Comparison of ENCODE assay signal across 9 cellular contexts in genomic region chrX:11724122-11725017, GRCh38. TPM values are rescaled to one million over a fixed set of nuclear protein-coding genes. Genes with fewer than 3 reads are reported as not detected.
A peak's percentile ranks its signal among the peaks of the same experiment; 100 is the strongest.
DNase-seq lines count a peak whose midpoint lies in the region; ATAC-seq, FAIRE-seq and TF ChIP-seq lines count a peak whose summit lies in the region.
"Had no signal": no experiment of that assay in that cellular context is flagged by ENCODE, and none has a peak within 500 bp of the region (broad histone marks: within the 10 kb centered on the region; RNA-seq: fewer than 3 reads in every experiment).

No MANE protein-coding gene starts in this region.

- H3K27me3 ChIP-seq in GM12878 (replicated peaks in 1 of 2; ENCODE audit: control insufficient read depth in 2 of 2, insufficient read depth in 2 of 2, low read length in 1 of 2), result no peaks in the 10 kb centered on the region
- no peaks in the 10 kb centered on the region for H3K27me3 ChIP-seq in uterus

- DNase-seq in AG09319 (ENCODE audit: extremely low read depth, low read depth) (no peak), GM10248 (ENCODE audit: extremely low spot score) (peak; percentile 23), LNCaP clone FGC (ENCODE audit: low read depth) (no peak), GM12878 (ENCODE audit: low read depth, low spot score) (no peak), kidney tubule cell (ENCODE audit: low spot score) (peak; percentile 57), uterus (peak in 1 of 2 donors; percentile 33), cerebellum (ENCODE audit: low spot score) (no peak), GOT3 (lab: John Stamatoyannopoulos, UW) (no peak)
- DNase-seq: left cardiac atrium had no signal

- no peak for FAIRE-seq in GM12878 (lab: Jason Lieb, UNC)

- H3K4me1 ChIP-seq in GM12878 (ENCODE audit: control insufficient read depth, insufficient read depth, low read length) (no peaks in the 10 kb centered on the region), uterus (no peaks in the 10 kb centered on the region)

- in situ Hi-C loops in GM12878 (cut with MboI), result no loop called here

- intact Hi-C loops in GM12878 (cut with micrococcal nuclease; ENCODE audit: unreplicated experiment), result loop anchor here (1.0 kb wide), 3 partner anchors 46 to 191 kb away; no protein-coding TSS in a partner anchor
- intact Hi-C loops in uterus (cut with DNase I; ENCODE audit: low total_unique reads), result no loop called here

- H3K9ac ChIP-seq in GM12878 (ENCODE audit: control insufficient read depth, insufficient read depth, low read length), result no peak overlapping the region

- POLR2A ChIA-PET in GM10248 (lab: Yijun Ruan, JAX) (no interaction called here), GM12878 (lab: Charles Lee) (interaction anchor here (0.6 to 0.7 kb wide), 2 partner anchors 15 to 47 kb away, joined by 3 to 4 read pairs; no protein-coding TSS in a partner anchor)

- TF ChIP-seq EP300 in GM12878 (IDR thresholded peaks at IDR 0.05; ENCODE audit: borderline replicate concordance in 1 of 2, control insufficient read depth in 1 of 2, low read depth in 2 of 2, low read length in 2 of 2), result no peak

- 54% methylated on average over 7 of the region's 7 CpGs for WGBS in GM12878 (ENCODE audit: insufficient coverage, insufficient replicate concordance, low lambda C conversion rate, missing lambda C conversion rate)

- H4K20me1 ChIP-seq in GM12878 (ENCODE audit: control insufficient read depth, insufficient read depth), result no peaks in the 10 kb centered on the region

- TF ChIP-seq CTCF in AG09319 (IDR thresholded peaks at IDR 0.05; ENCODE audit: low read depth, low read length), result peak; percentile 69
- peak; percentile 41 for TF ChIP-seq CTCF in GM10248 (IDR thresholded peaks at IDR 0.05; ENCODE audit: control extremely low read depth, extremely low read depth, low read depth, missing control alignments)
- TF ChIP-seq CTCF in LNCaP clone FGC (IDR thresholded peaks at IDR 0.05; ENCODE audit: control insufficient read depth, extremely low read depth, insufficient read depth), result peak; percentile 61
- TF ChIP-seq CTCF in GM12878 (IDR thresholded peaks at IDR 0.05 in 2 of 3, conservative IDR thresholded peaks at IDR 0.05 in 1 of 3; ENCODE audit: control insufficient read depth in 2 of 3, extremely low read depth in 1 of 3, insufficient read depth in 1 of 3, low read depth in 3 of 3, low read length in 3 of 3), result peak; percentile 63 to 68 (median 64)
- peak; percentile 63 to 82 (median 69) for TF ChIP-seq CTCF in uterus (IDR thresholded peaks at IDR 0.05)

- no peak overlapping the region for H3K4me2 ChIP-seq in GM12878 (ENCODE audit: control insufficient read depth, insufficient read depth)

- H3K36me3 ChIP-seq in GM12878 (ENCODE audit: control insufficient read depth in 2 of 2, insufficient read depth in 2 of 2, low read length in 1 of 2) (no peaks in the 10 kb centered on the region), uterus (no peaks in the 10 kb centered on the region)

- SMC1A ChIA-PET in GM12878 (lab: Charles Lee; ENCODE audit: uncharacterized antibody, unreplicated experiment), result interaction anchor here (0.8 to 4.1 kb wide), 18 partner anchors 8 to 189 kb away, joined by 3 to 31 read pairs (median 5); no protein-coding TSS in a partner anchor

- H3K27ac ChIP-seq in GM12878 (ENCODE audit: control insufficient read depth, insufficient read depth) (no peak overlapping the region), uterus (no peak overlapping the region)

- H3K79me2 ChIP-seq in GM12878 (ENCODE audit: control insufficient read depth, insufficient read depth, low read length), result no peaks in the 10 kb centered on the region

- H3K9me3 ChIP-seq in GM12878 (replicated peaks; ENCODE audit: control insufficient read depth, insufficient read depth, low read length) (no peaks in the 10 kb centered on the region), uterus (no peaks in the 10 kb centered on the region)

- RAD21 ChIA-PET in GM12878 (lab: Charles Lee; ENCODE audit: unreplicated experiment), result interaction anchor here (0.7 to 2.9 kb wide), 8 partner anchors 13 to 193 kb away, joined by 3 to 19 read pairs (median 4); no protein-coding TSS in a partner anchor

- BruUV-seq in GM12878 (replicated peaks; lab: Mats Ljungman, UMichigan), result no TSS peak

- no peak overlapping the region; the same call in 1 of the 2 replicates for H2AFZ ChIP-seq in GM12878 (ENCODE audit: control insufficient read depth, low read depth, low read length)

- H3K4me3 ChIP-seq in LNCaP clone FGC (ENCODE audit: low read depth, low read length) (no peak overlapping the region), GM12878 (no peak overlapping the region), uterus (no peak overlapping the region)

- TF ChIP-seq POLR2A in GM12878 (IDR thresholded peaks at IDR 0.05; ENCODE audit: low read depth, low read length) (no peak), uterus (IDR thresholded peaks at IDR 0.05) (no peak)

- ATAC-seq in GM12878, result peak; percentile 85

- CTCF ChIA-PET in GM10248 (lab: Yijun Ruan, JAX) (interaction anchor here (0.8 to 2.1 kb wide), 12 partner anchors 9 to 193 kb away, joined by 3 to 9 read pairs (median 4); no protein-coding TSS in a partner anchor), GM12878 (lab: Yijun Ruan, JAX) (interaction anchor here (0.7 to 3.5 kb wide), 29 partner anchors 10 to 356 kb away, joined by 3 to 35 read pairs (median 5); partner anchors contain the start of gene ARHGAP6)

- peak; percentile 64 for TF ChIP-seq RAD21 in GM12878 (IDR thresholded peaks at IDR 0.05; ENCODE audit: insufficient read depth, low read depth, low read length)

TF ChIP-seq in GM12878, 131 proteins besides CTCF, POLR2A, EP300 and RAD21 (continues in another document):
- TF ChIP-seq POLR2AphosphoS2 (IDR thresholded peaks at IDR 0.05; ENCODE audit: low read depth, low read length) (no peak), ZBED1 (IDR thresholded peaks at IDR 0.05; ENCODE audit: borderline replicate concordance) (no peak), WRNIP1 (IDR thresholded peaks at IDR 0.05; ENCODE audit: borderline replicate concordance, low read depth, low read length) (no peak), PML (IDR thresholded peaks at IDR 0.05; ENCODE audit: low read length) (no peak), SREBF2 (IDR thresholded peaks at IDR 0.05; ENCODE audit: low read length) (no peak), HCFC1 (IDR thresholded peaks at IDR 0.05; ENCODE audit: low read length) (no peak), SMC3 (IDR thresholded peaks at IDR 0.05; ENCODE audit: borderline replicate concordance, low read length) (peak; percentile 67; the same call in 1 of the 2 replicates), USF2 (IDR thresholded peaks at IDR 0.05; ENCODE audit: borderline replicate concordance, low read depth, low read length) (no peak), ZNF217 (IDR thresholded peaks at IDR 0.05) (no peak), SMARCA5 (IDR thresholded peaks at IDR 0.05) (peak; percentile 29; the same call in 1 of the 2 replicates), NR2F1 (conservative IDR thresholded peaks at IDR 0.05) (no peak), ATF7 (IDR thresholded peaks at IDR 0.05; ENCODE audit: low read depth) (0 out of 2 replicates have a peak, but pooled peaks have one; percentile 15), RBBP5 (conservative IDR thresholded peaks at IDR 0.05) (no peak), RELA (IDR thresholded peaks at IDR 0.05; ENCODE audit: borderline replicate concordance, partially characterized antibody) (no peak)

RNA-seq across cellular contexts. Expression of gene MSL3, which starts 33.7 kb away (rescaled TPM):
- 187 and 197 TPM in 2 replicates for total RNA-seq in GM12878 (2013; cell fraction: nucleolus; rRNA removed)
- total RNA-seq in GM12878 (2014; rRNA removed) (39.3 and 39.4 TPM in 2 replicates), GM12878 (2014; rRNA removed; fragmentation: Illumina TruSeq; extraction: Trizol) (29.0 and 30.2 TPM in 2 replicates), GM12878 (2021) (29.0 and 34.2 TPM in 2 replicates), uterus (10 to 100 TPM; 17.6 to 39.4 (median 30.1) TPM), cerebellum (19.5 TPM)
- 22.4 TPM for polyA plus RNA-seq in GM12878 (2011; ENCODE audit: low read depth)
- polyA plus RNA-seq in GM12878 (2011; rRNA removed) (438 and 577 TPM in 2 replicates), GM12878 (2014; fragmentation: Illumina TruSeq; extraction: Trizol) (39.1 and 44.4 TPM in 2 replicates), GM12878 (2014; fragmentation: Nextera tagmentation; extraction: Ambion mirVana) (10 to 100 TPM; 28.4 to 42.0 TPM), GM12878 (2014; rRNA removed) (41.0 and 44.9 TPM in 2 replicates), GM12878 (2016; fragmentation: Nextera tagmentation; extraction: Ambion mirVana) (10 to 100 TPM; 43.8 to 45.0 TPM)
- polyA plus RNA-seq in GM12878 (2011; cell fraction: cytosol; rRNA removed), result 261 and 306 TPM in 2 replicates
- 898 and 1,313 TPM in 2 replicates for polyA plus RNA-seq in GM12878 (2011; cell fraction: nucleus; rRNA removed)
- 32.3 and 41.3 TPM in 2 replicates for polyA plus RNA-seq in GM12878 (2012)
- 233 and 254 TPM in 2 replicates for polyA minus RNA-seq in GM12878 (2011; rRNA and poly(A)+ RNA removed)
- polyA minus RNA-seq in GM12878 (2011; cell fraction: cytosol; rRNA and poly(A)+ RNA removed), result 86.2 and 96.9 TPM in 2 replicates
- polyA minus RNA-seq in GM12878 (2011; cell fraction: nucleus; rRNA and poly(A)+ RNA removed), result 343 and 358 TPM in 2 replicates

RNA-seq across cellular contexts. Expression of gene ARHGAP6, which starts 58.6 kb away (rescaled TPM):
- total RNA-seq in GM12878 (2013; cell fraction: nucleolus; rRNA removed), result 0.54 and 1.3 TPM in 2 replicates
- total RNA-seq in GM12878 (2014; rRNA removed) (0.71 and 1.2 TPM in 2 replicates), GM12878 (2014; rRNA removed; fragmentation: Illumina TruSeq; extraction: Trizol) (0.85 and 1.0 TPM in 2 replicates), GM12878 (2021) (1.4 and 1.8 TPM in 2 replicates), uterus (10 to 100 TPM; 17.2 to 47.0 (median 21.6) TPM), cerebellum (5.1 TPM)
- polyA plus RNA-seq in GM12878 (2011; ENCODE audit: low read depth), result 0.79 TPM
- polyA plus RNA-seq in GM12878 (2011; rRNA removed) (0.17 and 0.38 TPM in 2 replicates), GM12878 (2014; fragmentation: Illumina TruSeq; extraction: Trizol) (1.5 and 1.6 TPM in 2 replicates), GM12878 (2014; fragmentation: Nextera tagmentation; extraction: Ambion mirVana) (under 1 TPM; 0.38 to 0.39 TPM), GM12878 (2014; rRNA removed) (0.46 and 1.0 TPM in 2 replicates), GM12878 (2016; fragmentation: Nextera tagmentation; extraction: Ambion mirVana) (under 1 TPM; 0.20 to 0.67 TPM)
- 0.28 and 0.32 TPM in 2 replicates for polyA plus RNA-seq in GM12878 (2011; cell fraction: cytosol; rRNA removed)
- 0.20 and 0.39 TPM in 2 replicates for polyA plus RNA-seq in GM12878 (2011; cell fraction: nucleus; rRNA removed)
- polyA plus RNA-seq in GM12878 (2012), result 1.7 and 2.2 TPM in 2 replicates
- 0.57 and 1.5 TPM in 2 replicates for polyA minus RNA-seq in GM12878 (2011; rRNA and poly(A)+ RNA removed)
- polyA minus RNA-seq in GM12878 (2011; cell fraction: cytosol; rRNA and poly(A)+ RNA removed), result not detected in 2 replicates
- polyA minus RNA-seq in GM12878 (2011; cell fraction: nucleus; rRNA and poly(A)+ RNA removed), result 0.60 and 0.86 TPM in 2 replicates

Comparison
In these comparisons a context has a peak if more than half of its experiments do, and no peak if none do; other contexts are left out.
1. DNase-seq: peak in GM10248 (single experiment) and kidney tubule cell (single experiment); none in AG09319 (single experiment), LNCaP clone FGC (single experiment), GM12878 (single experiment), cerebellum (single experiment) and GOT3 (single experiment).
2. Peak in every context shown above with its lines, with median percentiles within 50 percentile points of each other: CTCF ChIP-seq.